In the genomic region with DNA sequence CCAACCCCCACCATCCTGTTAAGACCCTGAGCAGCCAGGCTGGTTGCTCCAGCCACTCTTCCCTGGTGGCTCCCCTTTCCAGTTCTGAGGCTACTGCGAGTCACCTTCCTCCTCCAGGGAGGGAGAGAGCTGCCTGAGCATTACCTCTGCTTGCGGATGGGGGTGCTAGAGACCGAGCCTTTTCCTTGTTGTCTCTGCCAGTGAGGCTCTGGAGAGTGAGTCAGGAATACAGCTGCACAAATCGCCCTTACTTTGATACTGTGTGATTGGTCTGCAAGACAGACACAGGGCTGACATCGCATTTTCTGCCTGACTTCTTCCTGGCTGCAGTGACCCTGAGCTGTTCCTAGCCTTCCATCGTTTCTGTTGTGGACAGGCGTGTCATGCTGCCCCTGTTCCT, we compare ENCODE assay signal across 9 cellular contexts. TPM values are rescaled to one million over a fixed set of nuclear protein-coding genes. Genes with fewer than 3 reads are reported as not detected.
DNase-seq lines count a peak whose midpoint lies in the region; ATAC-seq and TF ChIP-seq lines count a peak whose summit lies in the region.
"Had no signal": no experiment of that assay in that cellular context is flagged by ENCODE, and none has a peak within 500 bp of the region (broad histone marks: within the 10 kb centered on the region; RNA-seq: fewer than 3 reads in every experiment).

No MANE protein-coding gene starts in this region.

- no peaks in the 10 kb centered on the region for H3K4me1 ChIP-seq in left ventricle myocardium inferior
- H3K4me1 ChIP-seq: Caco-2 had no signal

- no peak for ATAC-seq in stimulated activated effector memory CD8-positive, alpha-beta T cell treated with anti-CD3 and anti-CD28 coated beads, Interleukin-12 subunit alpha, Interleukin-12 subunit beta, amount 100 ng/mL, for 72 hours
- no peak for ATAC-seq in GM21717 (IDR thresholded peaks at IDR 0.05; ENCODE audit: unreplicated experiment)

- H3K27ac Mint-ChIP-seq in stimulated activated effector memory CD8-positive, alpha-beta T cell treated with anti-CD3 and anti-CD28 coated beads, Interleukin-12 subunit alpha, Interleukin-12 subunit beta, amount 100 ng/mL, for 72 hours = no peak overlapping the region

- no peaks in the 10 kb centered on the region for H3K36me3 ChIP-seq in left ventricle myocardium inferior

- no peaks in the 10 kb centered on the region for H3K9me3 ChIP-seq in left ventricle myocardium inferior (replicated peaks)
- H3K9me3 ChIP-seq: Caco-2 had no signal

- H3K4me1 Mint-ChIP-seq in stimulated activated effector memory CD8-positive, alpha-beta T cell treated with anti-CD3 and anti-CD28 coated beads, Interleukin-12 subunit alpha, Interleukin-12 subunit beta, amount 100 ng/mL, for 72 hours = peaks cover 13% of the 10 kb centered on the region

- H3K27me3 ChIP-seq in left ventricle myocardium inferior (ENCODE audit: low read depth) = no peaks in the 10 kb centered on the region

- H3K4me3 Mint-ChIP-seq in stimulated activated effector memory CD8-positive, alpha-beta T cell treated with anti-CD3 and anti-CD28 coated beads, Interleukin-12 subunit alpha, Interleukin-12 subunit beta, amount 100 ng/mL, for 72 hours = no peak overlapping the region

- TF ChIP-seq CTCF in left ventricle myocardium inferior (IDR thresholded peaks at IDR 0.05; ENCODE audit: borderline replicate concordance) = peak; percentile 42

- H3K4me3 ChIP-seq in left ventricle myocardium inferior = no peak overlapping the region

- no peaks in the 10 kb centered on the region for H3K36me3 Mint-ChIP-seq in stimulated activated effector memory CD8-positive, alpha-beta T cell treated with anti-CD3 and anti-CD28 coated beads, Interleukin-12 subunit alpha, Interleukin-12 subunit beta, amount 100 ng/mL, for 72 hours

- H3K27ac ChIP-seq in left ventricle myocardium inferior (replicated peaks) = no peak overlapping the region

- peak; percentile 88 for DNase-seq in A172 (ENCODE audit: low spot score)
- DNase-seq in HuH-7.5 (ENCODE audit: low spot score) = peak; percentile 47
- peak; percentile 92 for DNase-seq in amniotic epithelial cell (ENCODE audit: low read depth)
- DNase-seq in left ventricle myocardium inferior = no peak
- DNase-seq in putamen (ENCODE audit: low spot score) = peak; percentile 63
- no peak for DNase-seq in stimulated activated effector memory CD8-positive, alpha-beta T cell treated with anti-CD3 and anti-CD28 coated beads, Interleukin-12 subunit alpha, Interleukin-12 subunit beta, amount 100 ng/mL, for 72 hours (ENCODE audit: low spot score in 2 of 2)
- DNase-seq in activated CD4-positive, alpha-beta T cell treated with anti-CD3 and anti-CD28 coated beads for 48 hours = no peak

- no peaks in the 10 kb centered on the region for H3K9me3 Mint-ChIP-seq in stimulated activated effector memory CD8-positive, alpha-beta T cell treated with anti-CD3 and anti-CD28 coated beads, Interleukin-12 subunit alpha, Interleukin-12 subunit beta, amount 100 ng/mL, for 72 hours

- intact Hi-C loops in left ventricle myocardium inferior (cut with micrococcal nuclease) = loop anchor here (10.0 kb wide), 1 partner anchor 107 kb away; no protein-coding TSS in a partner anchor

RNA-seq across cellular contexts. Expression of a gene that starts 41.2 kb away (rescaled TPM):
- total RNA-seq in A172 (2014; rRNA removed; shearing (Covaris generic)) = 11.2 and 12.9 TPM in 2 replicates
- total RNA-seq in left ventricle myocardium inferior = 5.4 TPM

Comparison
In these comparisons a context has a peak if more than half of its experiments do, and no peak if none do; other contexts are left out.
1. DNase-seq: peak in A172 (single experiment), HuH-7.5 (single experiment), amniotic epithelial cell (single experiment) and putamen (single experiment); none in left ventricle myocardium inferior (single experiment), stimulated activated effector memory CD8-positive, alpha-beta T cell treated with anti-CD3 and anti-CD28 coated beads, Interleukin-12 subunit alpha, Interleukin-12 subunit beta, amount 100 ng/mL, for 72 hours (0 of 2) and activated CD4-positive, alpha-beta T cell treated with anti-CD3 and anti-CD28 coated beads for 48 hours (single experiment).